ENCODE assay signal across 8 cellular contexts in the genomic region with DNA sequence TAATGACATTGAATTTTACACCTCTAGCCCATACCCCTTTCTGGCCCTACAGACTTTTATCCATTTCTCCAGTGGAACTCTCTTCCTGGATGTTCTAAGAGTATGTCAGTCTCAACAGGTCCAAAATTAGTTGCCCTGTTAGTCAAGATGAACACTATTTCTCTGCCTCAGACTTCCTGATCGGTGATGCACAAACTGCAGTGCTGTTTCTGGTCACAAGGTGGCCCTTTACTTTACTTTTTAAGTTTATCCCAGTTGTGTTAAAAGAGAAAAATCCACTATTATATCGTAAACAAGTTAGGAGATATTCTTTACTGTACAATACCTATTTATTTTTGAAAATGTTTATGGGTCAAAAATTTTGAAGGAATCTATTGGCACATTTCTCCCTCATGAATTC.
A peak's percentile ranks its signal among the peaks of the same experiment; 100 is the strongest.
DNase-seq lines count a peak whose midpoint lies in the region; ATAC-seq lines count a peak whose summit lies in the region.

No MANE protein-coding gene starts in this region.

- no peak overlapping the region for H3K27ac Mint-ChIP-seq in activated naive CD8-positive, alpha-beta T cell treated with anti-CD3 and anti-CD28 coated beads, Interleukin-2, amount 50 U/mL, for 24 hours

- no peaks in the 10 kb centered on the region for H3K9me3 Mint-ChIP-seq in activated naive CD8-positive, alpha-beta T cell treated with anti-CD3 and anti-CD28 coated beads, Interleukin-2, amount 50 U/mL, for 24 hours

- H3K4me1 Mint-ChIP-seq in activated naive CD8-positive, alpha-beta T cell treated with anti-CD3 and anti-CD28 coated beads, Interleukin-2, amount 50 U/mL, for 24 hours, result no peaks in the 10 kb centered on the region

- peak; percentile 13 for DNase-seq in NCI-H510A treated with DMSO at 0.1 percent for 48 hours (lab: John Stamatoyannopoulos, UW)
- DNase-seq in NCI-H510A (lab: John Stamatoyannopoulos, UW), result no peak
- DNase-seq in NCI-H69 (lab: John Stamatoyannopoulos, UW), result peak; percentile 0
- DNase-seq in activated naive CD8-positive, alpha-beta T cell treated with anti-CD3 and anti-CD28 coated beads, Interleukin-2, amount 50 U/mL, for 24 hours, result peak; percentile 33
- DNase-seq in iris pigment epithelial cell (ENCODE audit: low read depth), result peak; percentile 49
- DNase-seq in stimulated activated CD8-positive, alpha-beta memory T cell treated with anti-CD3 and anti-CD28 coated beads, Interleukin-4, amount 100 ng/mL, for 48 hours, result peak; percentile 51
- no peak for DNase-seq in SHP77 treated with DMSO at 0.1 percent for 48 hours (lab: John Stamatoyannopoulos, UW)

- H3K27me3 Mint-ChIP-seq in activated naive CD8-positive, alpha-beta T cell treated with anti-CD3 and anti-CD28 coated beads, Interleukin-2, amount 50 U/mL, for 24 hours, result peaks cover 1% of the 10 kb centered on the region

- peak; percentile 58 for ATAC-seq in GM21786 (IDR thresholded peaks at IDR 0.05; ENCODE audit: unreplicated experiment)
- ATAC-seq in activated naive CD8-positive, alpha-beta T cell treated with anti-CD3 and anti-CD28 coated beads, Interleukin-2, amount 50 U/mL, for 24 hours, result no peak

- H3K4me3 Mint-ChIP-seq in activated naive CD8-positive, alpha-beta T cell treated with anti-CD3 and anti-CD28 coated beads, Interleukin-2, amount 50 U/mL, for 24 hours, result no peak overlapping the region

- no peaks in the 10 kb centered on the region for H3K36me3 Mint-ChIP-seq in activated naive CD8-positive, alpha-beta T cell treated with anti-CD3 and anti-CD28 coated beads, Interleukin-2, amount 50 U/mL, for 24 hours (ENCODE audit: low read depth)

Comparison
In these comparisons a context has a peak if more than half of its experiments do, and no peak if none do; other contexts are left out.
1. DNase-seq: peak in NCI-H510A treated with DMSO at 0.1 percent for 48 hours (single experiment), NCI-H69 (single experiment), activated naive CD8-positive, alpha-beta T cell treated with anti-CD3 and anti-CD28 coated beads, Interleukin-2, amount 50 U/mL, for 24 hours (single experiment), iris pigment epithelial cell (single experiment) and stimulated activated CD8-positive, alpha-beta memory T cell treated with anti-CD3 and anti-CD28 coated beads, Interleukin-4, amount 100 ng/mL, for 48 hours (single experiment); none in NCI-H510A (single experiment) and SHP77 treated with DMSO at 0.1 percent for 48 hours (single experiment).